25 cellular contexts compared by ENCODE assay signal in the genomic region with DNA sequence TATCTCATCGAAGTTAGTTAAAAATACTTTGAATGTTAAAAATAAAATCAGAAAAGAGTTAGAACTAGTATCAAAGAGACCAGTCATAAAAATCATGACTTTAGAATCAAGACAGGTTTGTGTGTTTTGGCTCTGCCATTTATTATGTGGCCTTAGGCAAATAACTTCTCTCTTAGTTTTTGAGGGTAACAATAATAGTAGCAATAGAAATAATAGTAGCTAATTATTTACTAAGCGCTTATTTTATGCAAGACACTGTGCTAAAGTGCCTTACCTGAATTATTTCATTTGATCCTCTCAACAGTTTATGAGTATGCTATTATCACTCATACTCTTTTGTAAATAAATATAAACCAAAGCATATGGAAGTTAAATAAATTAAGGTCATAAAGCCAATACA.
"Had no signal": no experiment of that assay in that cellular context is flagged by ENCODE, and none has a peak within 500 bp of the region (broad histone marks: within the 10 kb centered on the region; RNA-seq: fewer than 3 reads in every experiment).

No MANE protein-coding gene starts in this region.

- H3K4me3 ChIP-seq: pancreas, prostate gland, right lobe of liver, sigmoid colon, stomach, thoracic aorta, thyroid gland, tibial nerve, upper lobe of left lung, vagina had no signal

- ATAC-seq: natural killer cell treated with Interleukin-12 subunit alpha and Interleukin-12 subunit beta and Interleukin-15 and Interleukin-18, amount 100 ng/mL, for 72 hours; pancreas; right cardiac atrium; right lobe of liver; stimulated activated effector memory CD8-positive, alpha-beta T cell treated with anti-CD3 and anti-CD28 coated beads, Interleukin-12 subunit alpha, Interleukin-12 subunit beta, amount 100 ng/mL, for 72 hours; stimulated activated naive B cell treated with anti-CD40 and anti-IgM and Interleukin-4, amounts not matched to agents 10 μg/mL and 1 μg/mL and 100 μg/mL, for 72 hours had no signal

- H3K9me3 ChIP-seq: neutrophil, pancreas, prostate gland, right lobe of liver, sigmoid colon, stomach, thoracic aorta, thyroid gland, tibial nerve, upper lobe of left lung, vagina had no signal

- H3K27ac ChIP-seq: neutrophil, pancreas, prostate gland, right lobe of liver, sigmoid colon, stomach, thoracic aorta, thyroid gland, tibial nerve, upper lobe of left lung, vagina had no signal

- FAIRE-seq: small intestine, urothelium cell line had no signal

- H3K36me3 ChIP-seq: prostate gland had no signal

- H3K27me3 ChIP-seq: neutrophil, pancreas, right lobe of liver, sigmoid colon, stomach, thyroid gland, tibial nerve, upper lobe of left lung, vagina had no signal

- H3K4me1 ChIP-seq: pancreas, right lobe of liver, sigmoid colon, thyroid gland, tibial nerve, upper lobe of left lung, vagina had no signal

- DNase-seq: nephron progenitor cell; nucleus accumbens; pancreas; right cardiac atrium; right lobe of liver; sigmoid colon; small intestine; stimulated activated CD4-positive, alpha-beta T cell treated with anti-CD3 and anti-CD28 coated beads, Interleukin-15, amount 100 ng/mL, for 24 hours; stimulated activated CD4-positive, alpha-beta T cell treated with anti-CD3 and anti-CD28 coated beads, Interleukin-2, amount 100 ng/mL, for 24 hours; stimulated activated CD4-positive, alpha-beta T cell treated with anti-CD3 and anti-CD28 coated beads, Interleukin-2, amount 100 ng/mL, for 48 hours; stimulated activated CD4-positive, alpha-beta T cell treated with anti-CD3 and anti-CD28 coated beads, Interleukin-4, amount 100 ng/mL, for 24 hours; stimulated activated naive B cell treated with anti-CD40 and anti-IgM and Interleukin-4, amounts not matched to agents 10 μg/mL and 1 μg/mL and 100 μg/mL, for 72 hours; stimulated activated naive CD4-positive, alpha-beta T cell treated with Interleukin-2 at 50 U/mL for 16 hours; stomach; thyroid gland; trophoblast cell; upper lobe of left lung had no signal
